In the genomic region with DNA sequence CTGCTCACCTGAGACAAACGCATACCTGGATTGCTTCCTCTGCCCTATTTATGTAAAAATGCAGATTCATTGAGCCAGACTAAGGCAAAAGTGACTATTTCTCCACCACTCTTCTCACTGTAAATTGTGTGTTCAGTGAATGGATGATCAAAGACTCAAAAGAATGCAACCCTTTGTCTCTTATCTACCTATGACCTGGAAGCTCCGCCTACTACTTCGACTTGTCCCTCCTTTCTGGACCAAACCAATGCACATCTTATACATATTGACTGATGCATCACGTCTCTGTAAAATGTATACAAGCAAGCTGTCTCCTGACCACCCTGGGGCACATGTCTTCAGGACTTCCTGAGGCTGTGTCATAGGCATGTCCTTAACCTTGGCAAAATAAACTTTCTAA, we compare ENCODE assay signal across 13 cellular contexts.
"Had no signal": no experiment of that assay in that cellular context is flagged by ENCODE, and none has a peak within 500 bp of the region (broad histone marks: within the 10 kb centered on the region; RNA-seq: fewer than 3 reads in every experiment).

No MANE protein-coding gene starts in this region.

- H3K36me3 Mint-ChIP-seq: activated CD8-positive, alpha-beta memory T cell treated with anti-CD3 and anti-CD28 coated beads, Interleukin-2, amount 10 ng/mL, durations not matched to agents 7 days and 5 days; activated naive CD8-positive, alpha-beta T cell; natural killer cell treated with Interleukin-12 subunit alpha and Interleukin-12 subunit beta and Interleukin-15 and Interleukin-18, amount 100 ng/mL, for 72 hours had no signal

- DNase-seq: activated CD4-positive, alpha-beta T cell treated with anti-CD3 and anti-CD28 coated beads for 1 hour; activated CD4-positive, alpha-beta T cell treated with anti-CD3 and anti-CD28 coated beads, Interleukin-2, amount 50 U/mL, for 48 hours; activated CD8-positive, alpha-beta memory T cell treated with anti-CD3 and anti-CD28 coated beads, Interleukin-2, amount 10 ng/mL, durations not matched to agents 7 days and 5 days; activated gamma-delta T cell; activated T-cell treated with anti-CD3 and anti-CD28 coated beads, Interleukin-2, amount 50 U/mL, for 24 hours; foreskin fibroblast; occipital lobe; stimulated activated CD4-positive, alpha-beta T cell treated with anti-CD3 and anti-CD28 coated beads, Interleukin-2, amount 100 ng/mL, for 48 hours; stimulated activated CD8-positive, alpha-beta memory T cell treated with anti-CD3 and anti-CD28 coated beads, Interleukin-4, amount 100 ng/mL, for 48 hours had no signal

- H3K27me3 Mint-ChIP-seq: activated CD8-positive, alpha-beta memory T cell treated with anti-CD3 and anti-CD28 coated beads, Interleukin-2, amount 10 ng/mL, durations not matched to agents 7 days and 5 days; activated naive CD8-positive, alpha-beta T cell; activated T-cell treated with anti-CD3 and anti-CD28 coated beads, Interleukin-2, amount 50 U/mL, for 24 hours; natural killer cell treated with Interleukin-12 subunit alpha and Interleukin-12 subunit beta and Interleukin-15 and Interleukin-18, amount 100 ng/mL, for 72 hours; stimulated activated naive CD8-positive, alpha-beta T cell treated with anti-CD3 and anti-CD28 coated beads, Interleukin-15, Interleukin-2, amounts not matched to agents 100 ng/mL and 50 ng/mL, for 24 hours had no signal

- H3K4me1 Mint-ChIP-seq: activated CD8-positive, alpha-beta memory T cell treated with anti-CD3 and anti-CD28 coated beads, Interleukin-2, amount 10 ng/mL, durations not matched to agents 7 days and 5 days had no signal

- H3K27ac Mint-ChIP-seq: activated CD8-positive, alpha-beta memory T cell treated with anti-CD3 and anti-CD28 coated beads, Interleukin-2, amount 10 ng/mL, durations not matched to agents 7 days and 5 days; activated naive CD8-positive, alpha-beta T cell; activated T-cell treated with anti-CD3 and anti-CD28 coated beads, Interleukin-2, amount 50 U/mL, for 24 hours; natural killer cell treated with Interleukin-12 subunit alpha and Interleukin-12 subunit beta and Interleukin-15 and Interleukin-18, amount 100 ng/mL, for 72 hours; stimulated activated naive CD8-positive, alpha-beta T cell treated with anti-CD3 and anti-CD28 coated beads, Interleukin-15, Interleukin-2, amounts not matched to agents 100 ng/mL and 50 ng/mL, for 24 hours had no signal

- FAIRE-seq: islet of Langerhans had no signal

- H3K4me3 Mint-ChIP-seq: activated CD8-positive, alpha-beta memory T cell treated with anti-CD3 and anti-CD28 coated beads, Interleukin-2, amount 10 ng/mL, durations not matched to agents 7 days and 5 days; activated naive CD8-positive, alpha-beta T cell; activated T-cell treated with anti-CD3 and anti-CD28 coated beads, Interleukin-2, amount 50 U/mL, for 24 hours; natural killer cell treated with Interleukin-12 subunit alpha and Interleukin-12 subunit beta and Interleukin-15 and Interleukin-18, amount 100 ng/mL, for 72 hours; stimulated activated naive CD8-positive, alpha-beta T cell treated with anti-CD3 and anti-CD28 coated beads, Interleukin-15, Interleukin-2, amounts not matched to agents 100 ng/mL and 50 ng/mL, for 24 hours had no signal

- H3K9me3 Mint-ChIP-seq: activated T-cell treated with anti-CD3 and anti-CD28 coated beads, Interleukin-2, amount 50 U/mL, for 24 hours; natural killer cell treated with Interleukin-12 subunit alpha and Interleukin-12 subunit beta and Interleukin-15 and Interleukin-18, amount 100 ng/mL, for 72 hours; stimulated activated naive CD8-positive, alpha-beta T cell treated with anti-CD3 and anti-CD28 coated beads, Interleukin-15, Interleukin-2, amounts not matched to agents 100 ng/mL and 50 ng/mL, for 24 hours had no signal
